Comparison of ENCODE assay signal across 19 cellular contexts in genomic region chr18:70623106-70623505, GRCh38.
"Had no signal": no experiment of that assay in that cellular context is flagged by ENCODE, and none has a peak within 500 bp of the region (broad histone marks: within the 10 kb centered on the region; RNA-seq: fewer than 3 reads in every experiment).

No MANE protein-coding gene starts in this region.

- H3K27ac Mint-ChIP-seq: activated CD4-positive, alpha-beta memory T cell treated with anti-CD3 and anti-CD28 coated beads, Interleukin-2, amount 10 ng/mL, durations not matched to agents 7 days and 5 days; activated T-cell treated with anti-CD3 and anti-CD28 coated beads, Interleukin-2, amount 50 U/mL, for 24 hours had no signal

- H3K4me3 Mint-ChIP-seq: activated CD4-positive, alpha-beta memory T cell treated with anti-CD3 and anti-CD28 coated beads, Interleukin-2, amount 10 ng/mL, durations not matched to agents 7 days and 5 days; activated T-cell treated with anti-CD3 and anti-CD28 coated beads, Interleukin-2, amount 50 U/mL, for 24 hours had no signal

- H3K36me3 ChIP-seq: ascending aorta, breast epithelium, right atrium auricular region, suprapubic skin, WERI-Rb-1 had no signal

- DNase-seq: activated CD4-positive, alpha-beta memory T cell treated with anti-CD3 and anti-CD28 coated beads, Interleukin-2, amount 10 ng/mL, durations not matched to agents 7 days and 5 days; activated effector memory CD4-positive, alpha-beta T cell treated with anti-CD3 and anti-CD28 coated beads, Interleukin-2, amount 50 U/mL, for 16 hours; activated T-cell treated with anti-CD3 and anti-CD28 coated beads, Interleukin-2, amount 50 U/mL, for 24 hours; dermis blood vessel endothelial cell; head of caudate nucleus; posterior cingulate gyrus; stimulated activated CD4-positive, alpha-beta T cell treated with anti-CD3 and anti-CD28 coated beads, Interleukin-15, amount 100 ng/mL, for 24 hours; stimulated activated CD4-positive, alpha-beta T cell treated with anti-CD3 and anti-CD28 coated beads, Interleukin-4, amount 100 ng/mL, for 1 hour; stimulated activated naive CD4-positive, alpha-beta T cell; T-helper 1 cell; trophoblast cell; WERI-Rb-1 had no signal

- H3K9me3 ChIP-seq: ascending aorta, breast epithelium, right atrium auricular region, suprapubic skin had no signal

- H3K4me3 ChIP-seq: ascending aorta, breast epithelium, lung, right atrium auricular region, skin epidermis, suprapubic skin had no signal

- H3K4me1 ChIP-seq: ascending aorta, breast epithelium, right atrium auricular region, suprapubic skin had no signal

- H3K27me3 ChIP-seq: ascending aorta, breast epithelium, right atrium auricular region, suprapubic skin had no signal

- H3K27ac ChIP-seq: ascending aorta, breast epithelium, epithelial cell of prostate, right atrium auricular region, skin epidermis, suprapubic skin, WERI-Rb-1 had no signal

- H3K27me3 Mint-ChIP-seq: activated CD4-positive, alpha-beta memory T cell treated with anti-CD3 and anti-CD28 coated beads, Interleukin-2, amount 10 ng/mL, durations not matched to agents 7 days and 5 days; activated T-cell treated with anti-CD3 and anti-CD28 coated beads, Interleukin-2, amount 50 U/mL, for 24 hours had no signal

- H3K9me3 Mint-ChIP-seq: activated CD4-positive, alpha-beta memory T cell treated with anti-CD3 and anti-CD28 coated beads, Interleukin-2, amount 10 ng/mL, durations not matched to agents 7 days and 5 days had no signal
